ENCODE assay signal across 8 cellular contexts in the genomic region with DNA sequence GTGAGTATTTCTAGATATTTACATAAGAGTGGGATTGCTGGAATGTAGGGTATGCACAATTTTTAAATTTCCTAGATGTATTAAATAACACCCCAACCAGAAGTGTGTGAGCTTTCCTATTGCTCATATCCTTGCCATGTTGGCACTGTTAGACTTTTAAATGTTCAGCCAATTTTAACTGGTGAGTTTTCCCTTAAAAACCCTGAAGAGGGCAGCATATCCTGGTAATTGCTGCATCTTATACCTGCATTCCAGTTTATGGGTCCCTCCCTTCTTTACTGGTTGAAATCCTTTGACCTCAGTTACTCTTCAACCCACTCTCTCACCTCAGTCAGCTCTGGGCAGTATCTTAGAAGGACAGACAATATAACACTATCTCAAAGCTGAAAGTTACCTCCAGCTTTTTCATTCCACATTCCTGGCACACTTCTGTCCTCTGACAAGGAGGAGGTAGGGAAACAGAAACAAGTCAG.
DNase-seq lines count a peak whose midpoint lies in the region; ATAC-seq and TF ChIP-seq lines count a peak whose summit lies in the region.

No MANE protein-coding gene starts in this region.

- no peaks in the 10 kb centered on the region for H3K9me3 Mint-ChIP-seq in nephron progenitor cell

- no peak for DNase-seq in GM12864 (ENCODE audit: low read depth)
- DNase-seq in NB4 (ENCODE audit: low read depth), result peak; percentile 12
- DNase-seq in dedifferentiated amniotic fluid mesenchymal stem cell (ENCODE audit: extremely low spot score), result peak; percentile 94
- no peak for DNase-seq in nephron progenitor cell
- no peak for DNase-seq in activated CD4-positive, CD25-positive, alpha-beta regulatory T cell (lab: John Stamatoyannopoulos, UW)
- DNase-seq in stimulated activated CD4-positive, alpha-beta T cell treated with anti-CD3 and anti-CD28 coated beads, Interleukin-4, amount 100 ng/mL, for 4 hours, result no peak

- no peak overlapping the region for H3K4me3 Mint-ChIP-seq in nephron progenitor cell

- ATAC-seq in GM19397 (IDR thresholded peaks at IDR 0.05; ENCODE audit: unreplicated experiment), result no peak
- no peak for ATAC-seq in HG02678 (IDR thresholded peaks at IDR 0.05; ENCODE audit: unreplicated experiment)

- TF ChIP-seq POLR2A in NB4 (IDR thresholded peaks at IDR 0.05; ENCODE audit: extremely low read depth, insufficient read length), result no peak

- H3K4me1 Mint-ChIP-seq in nephron progenitor cell, result peaks cover 60% of the 10 kb centered on the region

- H3K36me3 Mint-ChIP-seq in nephron progenitor cell (ENCODE audit: low read depth), result no peaks in the 10 kb centered on the region

- no peaks in the 10 kb centered on the region for H3K27me3 Mint-ChIP-seq in nephron progenitor cell (ENCODE audit: low read depth, poor library complexity)

- no peak overlapping the region for H3K4me3 ChIP-seq in GM12864 (ENCODE audit: low read depth, low read length)
- no peak overlapping the region for H3K4me3 ChIP-seq in NB4 (ENCODE audit: low read depth, low read length)

- TF ChIP-seq CTCF in GM12864 (IDR thresholded peaks at IDR 0.05; ENCODE audit: low read depth, low read length, missing control alignments) (peak; percentile 31), NB4 (IDR thresholded peaks at IDR 0.05; ENCODE audit: low read depth, low read length) (no peak), nephron progenitor cell (IDR thresholded peaks at IDR 0.05) (peak; percentile 51)

- peak overlapping the region; percentile 2 for H3K27ac Mint-ChIP-seq in nephron progenitor cell

Comparison
In these comparisons a context has a peak if more than half of its experiments do, and no peak if none do; other contexts are left out.
1. DNase-seq: peak in NB4 (single experiment) and dedifferentiated amniotic fluid mesenchymal stem cell (single experiment); none in GM12864 (single experiment), nephron progenitor cell (single experiment), activated CD4-positive, CD25-positive, alpha-beta regulatory T cell (0 of 4) and stimulated activated CD4-positive, alpha-beta T cell treated with anti-CD3 and anti-CD28 coated beads, Interleukin-4, amount 100 ng/mL, for 4 hours (0 of 2).